Comparison of ENCODE assay signal across 23 cellular contexts in genomic region chr2:207933396-207934045, GRCh38.
DNase-seq lines count a peak whose midpoint lies in the region; ATAC-seq and TF ChIP-seq lines count a peak whose summit lies in the region.
"Had no signal": no experiment of that assay in that cellular context is flagged by ENCODE, and none has a peak within 500 bp of the region (broad histone marks: within the 10 kb centered on the region; RNA-seq: fewer than 3 reads in every experiment).

No MANE protein-coding gene starts in this region.

- H3K4me1 ChIP-seq in HUES64 (ENCODE audit: insufficient read depth, low read length), result peaks cover 30% of the 10 kb centered on the region
- peaks cover 0 to 58% (median 2%) of the 10 kb centered on the region in 4 donors for H3K4me1 ChIP-seq in right lobe of liver

- intact Hi-C loops in dorsolateral prefrontal cortex (cut with DNase I), result no loop called here
- intact Hi-C loops in right lobe of liver (cut with DNase I), result no loop called here

- H3K9me3 ChIP-seq in HUES64 (ENCODE audit: insufficient read depth, low read depth, low read length), result no peaks in the 10 kb centered on the region
- no peaks in the 10 kb centered on the region for H3K9me3 ChIP-seq in right lobe of liver
- H3K9me3 ChIP-seq: heart left ventricle, ovary, thoracic aorta had no signal

- TF ChIP-seq CTCF in dorsolateral prefrontal cortex (IDR thresholded peaks at IDR 0.05 in 54 of 56, conservative IDR thresholded peaks at IDR 0.05 in 2 of 56; ENCODE audit: low read depth in 1 of 56, partially characterized antibody in 56 of 56) (no peak), right lobe of liver (IDR thresholded peaks at IDR 0.05) (no peak)

- no peak for TF ChIP-seq POLR2A in right lobe of liver (IDR thresholded peaks at IDR 0.05)

- in situ Hi-C loops in G401 (cut with HindIII; ENCODE audit: low sequenced_read_pairs), result no loop called here

- H3K4me3 ChIP-seq in HUES64 (ENCODE audit: low read length) (no peak overlapping the region), dorsolateral prefrontal cortex (peak overlapping the region in 11 of 59 donors; percentile 0 to 27 (median 10)), right lobe of liver (no peak overlapping the region)
- H3K4me3 ChIP-seq: heart left ventricle, ovary, thoracic aorta had no signal

- no peaks in the 10 kb centered on the region for H3K27me3 ChIP-seq in HUES64 (ENCODE audit: insufficient read depth, low read length)
- H3K27me3 ChIP-seq in dorsolateral prefrontal cortex, result no peaks in the 10 kb centered on the region
- H3K27me3 ChIP-seq in right lobe of liver, result no peaks in the 10 kb centered on the region
- H3K27me3 ChIP-seq: heart left ventricle, ovary had no signal

- peak overlapping the region; percentile 2; the same call in 1 of the 2 replicates for H3K27ac ChIP-seq in HUES64 (ENCODE audit: low read depth, low read length)
- H3K27ac ChIP-seq in dorsolateral prefrontal cortex, result peak overlapping the region in 31 of 59 donors; percentile 1 to 63 (median 34)
- peak overlapping the region in 2 of 3 donors; percentile 74 to 97 for H3K27ac ChIP-seq in right lobe of liver
- H3K27ac ChIP-seq: ovary, thoracic aorta had no signal

- H3K36me3 ChIP-seq in HUES64 (ENCODE audit: insufficient read depth, low read length) (no peaks in the 10 kb centered on the region), right lobe of liver (no peaks in the 10 kb centered on the region)
- H3K36me3 ChIP-seq: ovary, thoracic aorta had no signal

- peak; percentile 72 for DNase-seq in G401 (ENCODE audit: low spot score)
- peak in 4 of 10 donors; percentile 30 to 41 (median 34) for DNase-seq in dorsolateral prefrontal cortex
- DNase-seq in right lobe of liver, result no peak
- DNase-seq in NOMO-1 treated with dmso at 0.1 percent for 144 hours (lab: John Stamatoyannopoulos, UW; ENCODE audit: unreplicated experiment), result no peak
- DNase-seq: activated CD4-positive, alpha-beta T cell treated with anti-CD3 and anti-CD28 coated beads, Interleukin-2, amount 50 U/mL, for 48 hours; activated CD4-positive, CD25-positive, alpha-beta regulatory T cell; aorta; Calu3; EL; Karpas-422; natural killer cell; NCI-H187 treated with DMSO at 0.1 percent for 48 hours; NCI-H446; ovary; PC-3; SHP77; stimulated activated CD4-positive, alpha-beta T cell treated with anti-CD3 and anti-CD28 coated beads, Interleukin-4, amount 100 ng/mL, for 4 hours; stimulated activated naive CD4-positive, alpha-beta T cell had no signal

- no peak overlapping the region for H3K9ac ChIP-seq in HUES64 (ENCODE audit: low read depth, low read length)

- ATAC-seq in right lobe of liver (no peak), HG02970 (IDR thresholded peaks at IDR 0.05; ENCODE audit: low FRiP score, unreplicated experiment) (no peak), HG02870 (IDR thresholded peaks at IDR 0.05; ENCODE audit: unreplicated experiment) (no peak)
- ATAC-seq: natural killer cell, PC-3 had no signal

- WGBS in HUES64, result 77% methylated on average over 9 of the region's 9 CpGs
- 85% methylated on average over 9 of the region's 9 CpGs for WGBS in right lobe of liver (ENCODE audit: insufficient coverage, low coverage, low lambda C conversion rate, missing lambda C conversion rate)

Comparison
In these comparisons a context has a peak if more than half of its experiments do, and no peak if none do; other contexts are left out.
1. H3K27ac ChIP-seq: peak in every context shown above with its lines; median percentile 86 in right lobe of liver; 34 in dorsolateral prefrontal cortex; 2 in HUES64.